Comparison of ENCODE assay signal across 19 cellular contexts in genomic region chr6:109678240-109678639, GRCh38.
"Had no signal": no experiment of that assay in that cellular context is flagged by ENCODE, and none has a peak within 500 bp of the region (broad histone marks: within the 10 kb centered on the region; RNA-seq: fewer than 3 reads in every experiment).

No MANE protein-coding gene starts in this region.

- H3K27me3 Mint-ChIP-seq: activated B cell treated with CpG ODN at 0.5 μM for 24 hours; activated CD4-positive, alpha-beta T cell treated with anti-CD3 and anti-CD28 coated beads, Interleukin-2, amount 10 ng/mL, durations not matched to agents 24 days and 14 days; activated naive CD8-positive, alpha-beta T cell; brain; dendritic cell treated with granulocyte-macrophage colony-stimulating factor and Interleukin-4, amounts not matched to agents 40 ng/mL and 50 ng/mL, for 4 days; naive B cell; stimulated activated naive B cell treated with anti-CD40 and anti-IgM and Interleukin-4, amounts not matched to agents 10 μg/mL and 1 μg/mL and 100 μg/mL, for 72 hours had no signal

- H3K9me3 ChIP-seq: thyroid gland, uterus had no signal

- H3K27ac ChIP-seq: thyroid gland, uterus had no signal

- H3K4me1 ChIP-seq: uterus had no signal

- H3K36me3 ChIP-seq: thyroid gland, uterus had no signal

- H3K4me3 Mint-ChIP-seq: activated B cell treated with CpG ODN at 0.5 μM for 24 hours; activated CD4-positive, alpha-beta T cell treated with anti-CD3 and anti-CD28 coated beads, Interleukin-2, amount 10 ng/mL, durations not matched to agents 24 days and 14 days; activated naive CD8-positive, alpha-beta T cell; dendritic cell treated with granulocyte-macrophage colony-stimulating factor and Interleukin-4, amounts not matched to agents 40 ng/mL and 50 ng/mL, for 4 days; stimulated activated naive B cell treated with anti-CD40 and anti-IgM and Interleukin-4, amounts not matched to agents 10 μg/mL and 1 μg/mL and 100 μg/mL, for 72 hours had no signal

- DNase-seq: activated B cell treated with CpG ODN at 0.5 μM for 24 hours; activated CD4-positive, alpha-beta T cell treated with anti-CD3 and anti-CD28 coated beads, Interleukin-2, amount 10 ng/mL, durations not matched to agents 24 days and 14 days; activated CD8-positive, alpha-beta memory T cell treated with anti-CD3 and anti-CD28 coated beads, Interleukin-2, amount 50 U/mL, for 48 hours; activated gamma-delta T cell treated with Interleukin-2 at 50 U/mL for 16 hours; activated T-cell treated with anti-CD3 and anti-CD28 coated beads, Interleukin-2, amount 50 U/mL, for 72 hours; amygdala; effector memory CD4-positive, alpha-beta T cell; foreskin melanocyte; mammary epithelial cell; naive B cell; stimulated activated CD4-positive, alpha-beta T cell treated with anti-CD3 and anti-CD28 coated beads, Interleukin-15, amount 100 ng/mL, for 24 hours; stimulated activated CD4-positive, alpha-beta T cell treated with anti-CD3 and anti-CD28 coated beads, Interleukin-4, amount 100 ng/mL, for 1 hour; stimulated activated naive B cell treated with anti-CD40 and anti-IgM and Interleukin-4, amounts not matched to agents 10 μg/mL and 1 μg/mL and 100 μg/mL, for 72 hours; thyroid gland; uterus had no signal

- H3K27me3 ChIP-seq: thyroid gland, uterus had no signal

- H3K4me3 ChIP-seq: thyroid gland, uterus had no signal

- H3K27ac Mint-ChIP-seq: activated B cell treated with CpG ODN at 0.5 μM for 24 hours; activated CD4-positive, alpha-beta T cell treated with anti-CD3 and anti-CD28 coated beads, Interleukin-2, amount 10 ng/mL, durations not matched to agents 24 days and 14 days; activated naive CD8-positive, alpha-beta T cell; activated T-cell treated with anti-CD3 and anti-CD28 coated beads, Interleukin-2, amount 50 U/mL, for 72 hours; dendritic cell treated with granulocyte-macrophage colony-stimulating factor and Interleukin-4, amounts not matched to agents 40 ng/mL and 50 ng/mL, for 4 days; naive B cell; stimulated activated naive B cell treated with anti-CD40 and anti-IgM and Interleukin-4, amounts not matched to agents 10 μg/mL and 1 μg/mL and 100 μg/mL, for 72 hours had no signal

- FAIRE-seq: TTC549 had no signal
